Comparison of ENCODE assay signal across 8 cellular contexts in genomic region chr9:112487799-112488345, GRCh38. TPM values are rescaled to one million over a fixed set of nuclear protein-coding genes. Genes with fewer than 3 reads are reported as not detected.
A peak's percentile ranks its signal among the peaks of the same experiment; 100 is the strongest.
DNase-seq lines count a peak whose midpoint lies in the region; ATAC-seq and TF ChIP-seq lines count a peak whose summit lies in the region.

No MANE protein-coding gene starts in this region.

- H3K27ac Mint-ChIP-seq in naive B cell = peak overlapping the region; percentile 87 to 96 (median 94)

- H3K27me3 Mint-ChIP-seq in naive B cell = no peaks in the 10 kb centered on the region

- DNase-seq in ELR (ENCODE audit: low read depth) (peak; percentile 14), NCI-H748 (lab: John Stamatoyannopoulos, UW; ENCODE audit: unreplicated experiment) (peak; percentile 31), coronary artery (ENCODE audit: low spot score) (no peak), naive B cell (no peak), NCI-H146 (lab: John Stamatoyannopoulos, UW) (no peak), mesenteric fat pad (ENCODE audit: low spot score) (no peak)
- no peak for DNase-seq in stimulated activated CD4-positive, alpha-beta T cell treated with anti-CD3 and anti-CD28 coated beads, Interleukin-1b, Interleukin-23, amount 100 ng/mL, for 48 hours

- H3K4me3 ChIP-seq in coronary artery = peak overlapping the region; percentile 82

- no peak for TF ChIP-seq CTCF in coronary artery (IDR thresholded peaks at IDR 0.05)

- H3K4me1 Mint-ChIP-seq in naive B cell = peaks cover 14 to 24% (median 23%) of the 10 kb centered on the region in 3 donors

- ATAC-seq in naive B cell (ENCODE audit: low read depth in 2 of 2) (no peak), GM19455 (IDR thresholded peaks at IDR 0.05; ENCODE audit: unreplicated experiment) (no peak)

- peaks cover 0 to under 1% (median 0%) of the 10 kb centered on the region in 7 donors for H3K9me3 Mint-ChIP-seq in naive B cell

- H3K27ac ChIP-seq in coronary artery = peak overlapping the region; percentile 81 to 83

- peaks cover 0 to 1% of the 10 kb centered on the region in 2 donors for H3K36me3 Mint-ChIP-seq in naive B cell

- H3K4me3 Mint-ChIP-seq in naive B cell = peak overlapping the region; percentile 89 to 98 (median 96)

RNA-seq across cellular contexts. Expression of gene KIAA1958, which starts 1.2 kb away (rescaled TPM):
- 1 to 10 TPM in 5 of 6 donors, not detected in 1; 2.0 to 5.3 (median 2.7) TPM for polyA plus RNA-seq in naive B cell (ENCODE audit: low read depth in 6 of 6)
- 6.1 TPM for total RNA-seq in mesenteric fat pad

Comparison
In these comparisons a context has a peak if more than half of its experiments do, and no peak if none do; other contexts are left out.
1. DNase-seq: peak in ELR (single experiment) and NCI-H748 (single experiment); none in coronary artery (single experiment), naive B cell (single experiment), NCI-H146 (single experiment), stimulated activated CD4-positive, alpha-beta T cell treated with anti-CD3 and anti-CD28 coated beads, Interleukin-1b, Interleukin-23, amount 100 ng/mL, for 48 hours (single experiment) and mesenteric fat pad (single experiment).